23 cellular contexts compared by ENCODE assay signal in genomic region chr7:84546403-84546802, GRCh38.
"Had no signal": no experiment of that assay in that cellular context is flagged by ENCODE, and none has a peak within 500 bp of the region (broad histone marks: within the 10 kb centered on the region; RNA-seq: fewer than 3 reads in every experiment).

No MANE protein-coding gene starts in this region.

- H3K27ac Mint-ChIP-seq: activated B cell treated with CpG ODN at 0.5 μM for 24 hours; activated CD4-positive, alpha-beta T cell treated with anti-CD3 and anti-CD28 coated beads, Interleukin-2, amount 10 ng/mL, durations not matched to agents 24 days and 14 days; activated naive CD4-positive, alpha-beta T cell treated with anti-CD3 and anti-CD28 coated beads, Interleukin-2, amount 50 U/mL, for 72 hours; T-helper 1 cell treated with Interleukin-12 subunit alpha and Interleukin-12 subunit beta and Interleukin-4 antibody, amounts not matched to agents 30 μg/mL and 1 μg/mL, for 36 hours had no signal

- H3K27me3 ChIP-seq: brain microvascular endothelial cell, MG63 had no signal

- H3K9me3 Mint-ChIP-seq: activated B cell treated with CpG ODN at 0.5 μM for 24 hours; activated CD4-positive, alpha-beta T cell treated with anti-CD3 and anti-CD28 coated beads, Interleukin-2, amount 10 ng/mL, durations not matched to agents 24 days and 14 days; activated naive CD4-positive, alpha-beta T cell treated with anti-CD3 and anti-CD28 coated beads, Interleukin-2, amount 50 U/mL, for 72 hours; T-helper 1 cell treated with Interleukin-12 subunit alpha and Interleukin-12 subunit beta and Interleukin-4 antibody, amounts not matched to agents 30 μg/mL and 1 μg/mL, for 36 hours had no signal

- H3K36me3 Mint-ChIP-seq: activated naive CD4-positive, alpha-beta T cell treated with anti-CD3 and anti-CD28 coated beads, Interleukin-2, amount 50 U/mL, for 72 hours had no signal

- ATAC-seq: activated naive CD4-positive, alpha-beta T cell treated with anti-CD3 and anti-CD28 coated beads, Interleukin-2, amount 50 U/mL, for 72 hours; activated T-cell treated with anti-CD3 and anti-CD28 coated beads, Interleukin-2, amount 50 U/mL, for 4 hours; PC-3 had no signal

- H3K4me3 Mint-ChIP-seq: activated B cell treated with CpG ODN at 0.5 μM for 24 hours; activated CD4-positive, alpha-beta T cell treated with anti-CD3 and anti-CD28 coated beads, Interleukin-2, amount 10 ng/mL, durations not matched to agents 24 days and 14 days; activated T-cell treated with anti-CD3 and anti-CD28 coated beads, Interleukin-2, amount 50 U/mL, for 4 hours; T-helper 1 cell treated with Interleukin-12 subunit alpha and Interleukin-12 subunit beta and Interleukin-4 antibody, amounts not matched to agents 30 μg/mL and 1 μg/mL, for 36 hours had no signal

- H3K27ac ChIP-seq: brain microvascular endothelial cell had no signal

- H3K9me3 ChIP-seq: MG63 had no signal

- H3K4me3 ChIP-seq: MG63 had no signal

- H3K4me1 Mint-ChIP-seq: activated B cell treated with CpG ODN at 0.5 μM for 24 hours; activated CD4-positive, alpha-beta T cell treated with anti-CD3 and anti-CD28 coated beads, Interleukin-2, amount 10 ng/mL, durations not matched to agents 24 days and 14 days had no signal

- DNase-seq: activated B cell treated with CpG ODN at 0.5 μM for 24 hours; activated CD4-positive, alpha-beta T cell treated with anti-CD3 and anti-CD28 coated beads for 1 hour; activated CD4-positive, alpha-beta T cell treated with anti-CD3 and anti-CD28 coated beads, Interleukin-2, amount 10 ng/mL, durations not matched to agents 24 days and 14 days; activated CD4-positive, alpha-beta T cell treated with anti-CD3 and anti-CD28 coated beads, Interleukin-2, amount 50 U/mL, for 48 hours; activated CD8-positive, alpha-beta memory T cell treated with anti-CD3 and anti-CD28 coated beads for 24 hours; activated effector memory CD4-positive, alpha-beta T cell treated with anti-CD3 and anti-CD28 coated beads, Interleukin-2, amount 50 U/mL, for 16 hours; activated naive CD4-positive, alpha-beta T cell treated with Interleukin-2 at 50 U/mL for 16 hours; activated T-cell treated with anti-CD3 and anti-CD28 coated beads, Interleukin-2, amount 50 U/mL, for 4 hours; amygdala; brain microvascular endothelial cell; caudate nucleus; MG63; NCI-H1092 treated with DMSO at 0.1 percent for 48 hours; NCI-H1417 treated with DMSO at 0.1 percent for 48 hours; NCI-H1694; NCI-H2029 treated with DMSO at 0.1 percent for 48 hours; NCI-H345; NCI-H510A treated with DMSO at 0.1 percent for 48 hours; NCI-H69; PC-3; SHP77 treated with DMSO at 0.1 percent for 48 hours had no signal

- H3K27me3 Mint-ChIP-seq: activated B cell treated with CpG ODN at 0.5 μM for 24 hours; activated CD4-positive, alpha-beta T cell treated with anti-CD3 and anti-CD28 coated beads, Interleukin-2, amount 10 ng/mL, durations not matched to agents 24 days and 14 days had no signal

- H3K36me3 ChIP-seq: brain microvascular endothelial cell, MG63 had no signal
